8 cellular contexts compared by ENCODE assay signal in the genomic region with DNA sequence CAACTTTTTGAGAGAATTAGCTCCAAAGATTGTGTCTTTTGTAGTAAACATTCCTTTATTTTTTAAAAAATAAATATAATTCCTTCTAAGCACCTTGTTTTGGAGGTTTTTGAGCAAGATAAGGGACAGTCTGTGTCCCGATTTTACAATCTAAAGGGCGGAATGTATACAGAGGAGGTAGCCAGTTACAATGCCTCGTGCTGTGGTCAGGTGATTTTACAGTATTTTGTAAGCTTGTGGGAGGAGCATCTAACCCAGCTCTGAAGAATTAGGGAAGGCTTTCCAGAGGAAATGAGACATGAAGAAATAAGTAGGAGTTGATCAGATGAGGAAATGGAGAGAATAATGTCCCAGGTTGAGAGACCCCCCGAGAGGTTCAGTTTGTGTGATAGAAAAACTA. TPM values are rescaled to one million over a fixed set of nuclear protein-coding genes. Genes with fewer than 3 reads are reported as not detected.
DNase-seq lines count a peak whose midpoint lies in the region; ATAC-seq, FAIRE-seq and TF ChIP-seq lines count a peak whose summit lies in the region.

No MANE protein-coding gene starts in this region.

- peaks cover 29% of the 10 kb centered on the region for H3K79me2 ChIP-seq in MM.1S (ENCODE audit: low read length)

- FAIRE-seq in bronchial epithelial cell (lab: Jason Lieb, UNC), result no peak

- H3K4me2 ChIP-seq in MM.1S (ENCODE audit: low read depth, low read length), result peak overlapping the region; percentile 63

- no peak for TF ChIP-seq CTCF in MM.1S (IDR thresholded peaks at IDR 0.05; ENCODE audit: low read length)
- TF ChIP-seq CTCF in bronchial epithelial cell (IDR thresholded peaks at IDR 0.05; ENCODE audit: insufficient read depth, low read length, severe bottlenecking), result no peak
- TF ChIP-seq CTCF in lower lobe of right lung (IDR thresholded peaks at IDR 0.05), result no peak

- DNase-seq in DMS79 treated with DMSO at 0.1 percent for 48 hours (lab: John Stamatoyannopoulos, UW) (peak; percentile 28), MM.1S (no peak), bronchial epithelial cell (ENCODE audit: low read depth) (peak; percentile 85), lower lobe of right lung (no peak), NCI-H1092 (lab: John Stamatoyannopoulos, UW) (no peak), T1000 (lab: John Stamatoyannopoulos, UW) (no peak), SW 1271 (lab: John Stamatoyannopoulos, UW) (no peak)

- no peaks in the 10 kb centered on the region for H3K36me3 ChIP-seq in MM.1S (replicated peaks; ENCODE audit: insufficient read depth, low read length)
- no peaks in the 10 kb centered on the region for H3K36me3 ChIP-seq in bronchial epithelial cell (ENCODE audit: control insufficient read depth, insufficient read depth, low read length)
- H3K36me3 ChIP-seq in lower lobe of right lung, result no peaks in the 10 kb centered on the region

- ATAC-seq in lower lobe of right lung (peak; percentile 64 to 72), HG03354 (IDR thresholded peaks at IDR 0.05; ENCODE audit: poor library complexity, severe bottlenecking, unreplicated experiment) (no peak)

- peaks cover 6% of the 10 kb centered on the region; the same call in 1 of the 2 replicates for H3F3A ChIP-seq in MM.1S (ENCODE audit: insufficient read depth, low read length)

- intact Hi-C loops in lower lobe of right lung (cut with DNase I), result no loop called here

- peak overlapping the region; percentile 92; the same call in 1 of the 2 replicates for H3K9ac ChIP-seq in MM.1S (ENCODE audit: low read length)

- H2AFZ ChIP-seq in MM.1S (ENCODE audit: low read length), result no peak overlapping the region

- peak overlapping the region; percentile 86; the same call in 1 of the 2 replicates for H3K4me3 ChIP-seq in MM.1S (ENCODE audit: low read length)
- peak overlapping the region; percentile 90 for H3K4me3 ChIP-seq in bronchial epithelial cell (ENCODE audit: low read depth, low read length)
- peak overlapping the region; percentile 95 for H3K4me3 ChIP-seq in lower lobe of right lung

- no peaks in the 10 kb centered on the region for H3K27me3 ChIP-seq in MM.1S (replicated peaks; ENCODE audit: insufficient read depth, low read length)
- no peaks in the 10 kb centered on the region for H3K27me3 ChIP-seq in bronchial epithelial cell (ENCODE audit: control insufficient read depth, insufficient read depth, low read length)
- no peaks in the 10 kb centered on the region for H3K27me3 ChIP-seq in lower lobe of right lung (ENCODE audit: low read depth)

- no peaks in the 10 kb centered on the region for H4K20me1 ChIP-seq in MM.1S (ENCODE audit: insufficient read depth, low read length)

- H3K4me1 ChIP-seq in MM.1S (ENCODE audit: low read length) (peaks cover 12% of the 10 kb centered on the region), lower lobe of right lung (peaks cover 25% of the 10 kb centered on the region)

- no peaks in the 10 kb centered on the region for H3K9me3 ChIP-seq in MM.1S (replicated peaks; ENCODE audit: insufficient read depth, low read length)
- no peaks in the 10 kb centered on the region for H3K9me3 ChIP-seq in lower lobe of right lung

- H3K27ac ChIP-seq in MM.1S (ENCODE audit: low read length) (no peak overlapping the region), lower lobe of right lung (peak overlapping the region; percentile 95)

- H3K9me2 ChIP-seq in MM.1S (replicated peaks; ENCODE audit: insufficient read depth, low read length), result no peaks in the 10 kb centered on the region

RNA-seq across cellular contexts. Expression of a gene that starts 1.3 kb away (rescaled TPM):
- 20.9 and 25.3 TPM in 2 replicates for total RNA-seq in bronchial epithelial cell
- 28.3 TPM for total RNA-seq in lower lobe of right lung

RNA-seq across cellular contexts. Expression of a gene that starts 28.5 kb away (rescaled TPM):
- 22.7 and 28.7 TPM in 2 replicates for total RNA-seq in bronchial epithelial cell
- total RNA-seq in lower lobe of right lung, result 17.1 TPM

Comparison
In these comparisons a context has a peak if more than half of its experiments do, and no peak if none do; other contexts are left out.
1. DNase-seq: peak in DMS79 treated with DMSO at 0.1 percent for 48 hours (single experiment) and bronchial epithelial cell (single experiment); none in MM.1S (single experiment), lower lobe of right lung (single experiment), NCI-H1092 (single experiment), T1000 (single experiment) and SW 1271 (0 of 2).
2. Peak in every context shown above with its lines, with median percentiles within 50 percentile points of each other: H3K4me3 ChIP-seq.